1 cellular context compared by ENCODE assay signal in the genomic region with DNA sequence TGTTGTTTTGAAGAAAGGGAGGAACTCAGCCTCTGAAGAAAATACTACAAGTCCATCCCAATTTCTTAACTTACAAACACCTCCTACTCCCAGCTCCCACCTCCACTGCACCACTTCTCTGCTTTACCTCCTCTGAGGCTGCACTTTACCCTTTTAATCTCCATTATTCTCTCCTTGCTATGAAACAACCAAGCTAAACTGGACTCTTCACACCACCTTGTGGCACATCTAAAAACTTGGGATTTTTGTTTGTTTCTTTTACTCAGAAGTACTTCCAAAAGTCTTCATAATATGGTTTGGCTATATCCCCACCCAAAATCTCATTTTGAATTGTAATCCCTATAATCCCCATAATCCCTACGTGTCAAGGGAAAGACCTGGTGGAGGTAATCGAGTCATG.
TF ChIP-seq lines count a peak whose summit lies in the region.

No MANE protein-coding gene starts in this region.

TF ChIP-seq in GM12878, 131 proteins besides CTCF, POLR2A, EP300 and RAD21:
- TF ChIP-seq, protein P1, sequence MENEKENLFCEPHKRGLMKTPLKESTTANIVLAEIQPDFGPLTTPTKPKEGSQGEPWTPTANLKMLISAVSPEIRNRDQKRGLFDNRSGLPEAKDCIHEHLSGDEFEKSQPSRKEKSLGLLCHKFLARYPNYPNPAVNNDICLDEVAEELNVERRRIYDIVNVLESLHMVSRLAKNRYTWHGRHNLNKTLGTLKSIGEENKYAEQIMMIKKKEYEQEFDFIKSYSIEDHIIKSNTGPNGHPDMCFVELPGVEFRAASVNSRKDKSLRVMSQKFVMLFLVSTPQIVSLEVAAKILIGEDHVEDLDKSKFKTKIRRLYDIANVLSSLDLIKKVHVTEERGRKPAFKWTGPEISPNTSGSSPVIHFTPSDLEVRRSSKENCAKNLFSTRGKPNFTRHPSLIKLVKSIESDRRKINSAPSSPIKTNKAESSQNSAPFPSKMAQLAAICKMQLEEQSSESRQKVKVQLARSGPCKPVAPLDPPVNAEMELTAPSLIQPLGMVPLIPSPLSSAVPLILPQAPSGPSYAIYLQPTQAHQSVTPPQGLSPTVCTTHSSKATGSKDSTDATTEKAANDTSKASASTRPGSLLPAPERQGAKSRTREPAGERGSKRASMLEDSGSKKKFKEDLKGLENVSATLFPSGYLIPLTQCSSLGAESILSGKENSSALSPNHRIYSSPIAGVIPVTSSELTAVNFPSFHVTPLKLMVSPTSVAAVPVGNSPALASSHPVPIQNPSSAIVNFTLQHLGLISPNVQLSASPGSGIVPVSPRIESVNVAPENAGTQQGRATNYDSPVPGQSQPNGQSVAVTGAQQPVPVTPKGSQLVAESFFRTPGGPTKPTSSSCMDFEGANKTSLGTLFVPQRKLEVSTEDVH (IDR thresholded peaks at IDR 0.05; ENCODE audit: low read depth, partially characterized antibody): no peak
- TF ChIP-seq, protein P2, sequence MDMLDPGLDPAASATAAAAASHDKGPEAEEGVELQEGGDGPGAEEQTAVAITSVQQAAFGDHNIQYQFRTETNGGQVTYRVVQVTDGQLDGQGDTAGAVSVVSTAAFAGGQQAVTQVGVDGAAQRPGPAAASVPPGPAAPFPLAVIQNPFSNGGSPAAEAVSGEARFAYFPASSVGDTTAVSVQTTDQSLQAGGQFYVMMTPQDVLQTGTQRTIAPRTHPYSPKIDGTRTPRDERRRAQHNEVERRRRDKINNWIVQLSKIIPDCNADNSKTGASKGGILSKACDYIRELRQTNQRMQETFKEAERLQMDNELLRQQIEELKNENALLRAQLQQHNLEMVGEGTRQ (IDR thresholded peaks at IDR 0.05; ENCODE audit: borderline replicate concordance, low read depth, low read length): no peak
- TF ChIP-seq HCFC1 (IDR thresholded peaks at IDR 0.05; ENCODE audit: low read length) (no peak), MEF2A (IDR thresholded peaks at IDR 0.05; ENCODE audit: insufficient read depth, low read depth, low read length) (no peak), MTA3 (IDR thresholded peaks at IDR 0.05; ENCODE audit: borderline replicate concordance, low read length) (no peak), SUZ12 (IDR thresholded peaks at IDR 0.05; ENCODE audit: unreplicated experiment) (no peak), SPI1 (IDR thresholded peaks at IDR 0.05; ENCODE audit: borderline replicate concordance, insufficient read depth, low read depth, low read length) (no peak), STAT3 (IDR thresholded peaks at IDR 0.05; ENCODE audit: low read depth, low read length) (no peak), BRCA1 (IDR thresholded peaks at IDR 0.05; ENCODE audit: low read depth, low read length) (no peak), RFX5 (IDR thresholded peaks at IDR 0.05; ENCODE audit: low read depth, low read length) (no peak)
- TF ChIP-seq, protein P3, sequence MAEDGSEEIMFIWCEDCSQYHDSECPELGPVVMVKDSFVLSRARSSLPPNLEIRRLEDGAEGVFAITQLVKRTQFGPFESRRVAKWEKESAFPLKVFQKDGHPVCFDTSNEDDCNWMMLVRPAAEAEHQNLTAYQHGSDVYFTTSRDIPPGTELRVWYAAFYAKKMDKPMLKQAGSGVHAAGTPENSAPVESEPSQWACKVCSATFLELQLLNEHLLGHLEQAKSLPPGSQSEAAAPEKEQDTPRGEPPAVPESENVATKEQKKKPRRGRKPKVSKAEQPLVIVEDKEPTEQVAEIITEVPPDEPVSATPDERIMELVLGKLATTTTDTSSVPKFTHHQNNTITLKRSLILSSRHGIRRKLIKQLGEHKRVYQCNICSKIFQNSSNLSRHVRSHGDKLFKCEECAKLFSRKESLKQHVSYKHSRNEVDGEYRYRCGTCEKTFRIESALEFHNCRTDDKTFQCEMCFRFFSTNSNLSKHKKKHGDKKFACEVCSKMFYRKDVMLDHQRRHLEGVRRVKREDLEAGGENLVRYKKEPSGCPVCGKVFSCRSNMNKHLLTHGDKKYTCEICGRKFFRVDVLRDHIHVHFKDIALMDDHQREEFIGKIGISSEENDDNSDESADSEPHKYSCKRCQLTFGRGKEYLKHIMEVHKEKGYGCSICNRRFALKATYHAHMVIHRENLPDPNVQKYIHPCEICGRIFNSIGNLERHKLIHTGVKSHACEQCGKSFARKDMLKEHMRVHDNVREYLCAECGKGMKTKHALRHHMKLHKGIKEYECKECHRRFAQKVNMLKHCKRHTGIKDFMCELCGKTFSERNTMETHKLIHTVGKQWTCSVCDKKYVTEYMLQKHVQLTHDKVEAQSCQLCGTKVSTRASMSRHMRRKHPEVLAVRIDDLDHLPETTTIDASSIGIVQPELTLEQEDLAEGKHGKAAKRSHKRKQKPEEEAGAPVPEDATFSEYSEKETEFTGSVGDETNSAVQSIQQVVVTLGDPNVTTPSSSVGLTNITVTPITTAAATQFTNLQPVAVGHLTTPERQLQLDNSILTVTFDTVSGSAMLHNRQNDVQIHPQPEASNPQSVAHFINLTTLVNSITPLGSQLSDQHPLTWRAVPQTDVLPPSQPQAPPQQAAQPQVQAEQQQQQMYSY (CRISPR knock-in tag; IDR thresholded peaks at IDR 0.05): no peak
- TF ChIP-seq, protein P4, sequence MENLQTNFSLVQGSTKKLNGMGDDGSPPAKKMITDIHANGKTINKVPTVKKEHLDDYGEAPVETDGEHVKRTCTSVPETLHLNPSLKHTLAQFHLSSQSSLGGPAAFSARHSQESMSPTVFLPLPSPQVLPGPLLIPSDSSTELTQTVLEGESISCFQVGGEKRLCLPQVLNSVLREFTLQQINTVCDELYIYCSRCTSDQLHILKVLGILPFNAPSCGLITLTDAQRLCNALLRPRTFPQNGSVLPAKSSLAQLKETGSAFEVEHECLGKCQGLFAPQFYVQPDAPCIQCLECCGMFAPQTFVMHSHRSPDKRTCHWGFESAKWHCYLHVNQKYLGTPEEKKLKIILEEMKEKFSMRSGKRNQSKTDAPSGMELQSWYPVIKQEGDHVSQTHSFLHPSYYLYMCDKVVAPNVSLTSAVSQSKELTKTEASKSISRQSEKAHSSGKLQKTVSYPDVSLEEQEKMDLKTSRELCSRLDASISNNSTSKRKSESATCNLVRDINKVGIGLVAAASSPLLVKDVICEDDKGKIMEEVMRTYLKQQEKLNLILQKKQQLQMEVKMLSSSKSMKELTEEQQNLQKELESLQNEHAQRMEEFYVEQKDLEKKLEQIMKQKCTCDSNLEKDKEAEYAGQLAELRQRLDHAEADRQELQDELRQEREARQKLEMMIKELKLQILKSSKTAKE (IDR thresholded peaks at IDR 0.05; ENCODE audit: low read depth, poor library complexity, severe bottlenecking): no peak
TF ChIP-seq in GM12878: peak in this region for 0.
